ENCODE assay signal across 17 cellular contexts in the genomic region with DNA sequence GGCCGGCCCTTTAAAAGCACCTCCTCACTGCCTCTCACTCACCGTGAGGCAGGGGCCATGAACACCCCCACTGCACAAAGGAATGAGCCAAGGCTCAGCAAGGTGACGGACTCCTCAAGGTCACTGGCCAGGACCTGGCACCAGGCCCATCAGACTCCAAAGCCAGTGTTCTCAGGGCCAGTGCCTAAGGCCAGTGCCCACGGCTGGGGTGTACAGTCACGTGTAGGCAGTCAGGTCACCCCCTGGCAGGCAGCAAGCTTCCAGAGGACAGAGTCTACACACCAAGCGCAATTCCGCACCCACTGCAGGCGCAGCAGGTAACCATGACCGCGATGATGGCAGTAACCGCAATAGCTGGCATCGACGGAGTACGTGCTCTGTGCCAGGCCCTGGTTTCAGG. TPM values are rescaled to one million over a fixed set of nuclear protein-coding genes. Genes with fewer than 3 reads are reported as not detected.
DNase-seq lines count a peak whose midpoint lies in the region; ATAC-seq, FAIRE-seq and TF ChIP-seq lines count a peak whose summit lies in the region.
"Had no signal": no experiment of that assay in that cellular context is flagged by ENCODE, and none has a peak within 500 bp of the region (broad histone marks: within the 10 kb centered on the region; RNA-seq: fewer than 3 reads in every experiment).

No MANE protein-coding gene starts in this region.

- H3K9me3 ChIP-seq in H1 (ENCODE audit: insufficient read depth in 2 of 2, low read depth in 1 of 2, low read length in 1 of 2) = no peaks in the 10 kb centered on the region
- no peaks in the 10 kb centered on the region for H3K9me3 ChIP-seq in CD4-positive, alpha-beta T cell (ENCODE audit: control insufficient read depth, low read length)

- H3K23ac ChIP-seq in H1 (ENCODE audit: insufficient read length) = no peak overlapping the region

- no peak overlapping the region for H4K8ac ChIP-seq in H1 (ENCODE audit: extremely low read depth, insufficient read depth, low read length)

- H4K5ac ChIP-seq in H1 (ENCODE audit: insufficient read length, low read depth, low read length) = no peak overlapping the region

- no peaks in the 10 kb centered on the region for H3K79me1 ChIP-seq in H1 (ENCODE audit: low read depth, low read length)

- H2BK5ac ChIP-seq in H1 (ENCODE audit: low read depth, low read length) = peak overlapping the region; percentile 66; the same call in 1 of the 2 replicates

- intact Hi-C loops in CD4-positive, alpha-beta T cell (cut with DNase I, micrococcal nuclease) = no loop called here

- no peak overlapping the region for H3K14ac ChIP-seq in H1 (ENCODE audit: insufficient read length)

- no peak overlapping the region for H4K91ac ChIP-seq in H1 (replicated peaks; ENCODE audit: insufficient read length, low read length)

- 0 out of 2 replicates have a peak overlapping the region, but pooled peaks have one; percentile 20 for H2AK5ac ChIP-seq in H1 (ENCODE audit: low read depth, low read length)

- no peak overlapping the region for H3K56ac ChIP-seq in H1 (replicated peaks; ENCODE audit: insufficient read length, low read depth, low read length)

- no peak overlapping the region for H2BK20ac ChIP-seq in H1 (ENCODE audit: low read length)

- 0 out of 2 replicates have a peak overlapping the region, but pooled peaks have one; percentile 55 for H3K18ac ChIP-seq in H1 (ENCODE audit: extremely low read depth, low read length)

- POLR2A ChIA-PET in RWPE1 (lab: Yijun Ruan, JAX; ENCODE audit: low non-redundant PET) = no interaction called here
- POLR2A ChIA-PET in H1 (lab: Charles Lee; ENCODE audit: partially characterized antibody) = no interaction called here
- POLR2A ChIA-PET in CD4-positive, alpha-beta T cell (lab: Charles Lee) = no interaction called here

- no peak overlapping the region for H3K4me2 ChIP-seq in H1 (ENCODE audit: insufficient read depth in 1 of 2, low read depth in 2 of 2, low read length in 2 of 2)

- ATAC-seq in left lobe of liver (peak; percentile 90), HG02981 (IDR thresholded peaks at IDR 0.05; ENCODE audit: unreplicated experiment) (no peak), HG03432 (IDR thresholded peaks at IDR 0.05; ENCODE audit: unreplicated experiment) (no peak)
- no peak for ATAC-seq in CD4-positive, alpha-beta T cell (ENCODE audit: poor library complexity)

- peak overlapping the region; percentile 60; the same call in 1 of the 2 replicates for H2BK12ac ChIP-seq in H1 (ENCODE audit: low read depth, low read length)

- H3K27me3 ChIP-seq in H1 (replicated peaks in 1 of 4; ENCODE audit: control insufficient read depth in 3 of 4, extremely low read depth in 1 of 4, insufficient read depth in 3 of 4, low read length in 3 of 4) = no peaks in the 10 kb centered on the region
- peaks cover 13% of the 10 kb centered on the region for H3K27me3 ChIP-seq in CD4-positive, alpha-beta T cell (ENCODE audit: control insufficient read depth, insufficient read depth, low read length)

- 92% methylated on average over 13 of the region's 14 CpGs; no CpG with 5 or more reads in 1 of the 2 experiments for WGBS in H1 (ENCODE audit: extremely low coverage in 1 of 2, insufficient coverage in 1 of 2, insufficient read length in 1 of 2, insufficient replicate concordance in 2 of 2, low coverage in 1 of 2, low lambda C conversion rate in 2 of 2, missing lambda C conversion rate in 1 of 2), 2 experiments

- DNase-seq in RWPE1 (ENCODE audit: low spot score) (no peak), H1 (ENCODE audit: low read depth in 1 of 2, low spot score in 2 of 2) (no peak), left lobe of liver (ENCODE audit: low spot score) (peak; percentile 88), renal cortical epithelial cell (ENCODE audit: low read depth) (peak; percentile 28)
- no peak for DNase-seq in CD4-positive, alpha-beta T cell
- DNase-seq: COR-L47, H7, KG1, NCI-H1436, NCI-H2107, NCI-H2227 treated with DMSO at 0.1 percent for 48 hours, NCI-H524, SHP77 treated with DMSO at 0.1 percent for 48 hours had no signal

- H3K36me3 ChIP-seq in H1 (ENCODE audit: control insufficient read depth in 2 of 4, insufficient read depth in 4 of 4, low read length in 3 of 4) = no peaks in the 10 kb centered on the region; a peak in 1 of 8 replicates

- no peak for TF ChIP-seq POLR2A in H1 (IDR thresholded peaks at IDR 0.05; ENCODE audit: control extremely low read depth in 1 of 2, low read depth in 2 of 2, low read length in 2 of 2)

- no peak overlapping the region for H3K27ac Mint-ChIP-seq in CD4-positive, alpha-beta T cell
- H3K27ac Mint-ChIP-seq: CD14-positive monocyte had no signal

- H3K4me1 ChIP-seq in H1 (replicated peaks in 1 of 4; ENCODE audit: control insufficient read depth in 3 of 4, insufficient read depth in 4 of 4, low read length in 3 of 4) = peaks cover 0 to 5% (median 0%) of the 10 kb centered on the region in 4 experiments; a peak in 2 of 7 replicates

- no peaks in the 10 kb centered on the region for H3K9me3 Mint-ChIP-seq in CD4-positive, alpha-beta T cell
- H3K9me3 Mint-ChIP-seq: CD14-positive monocyte had no signal

- H3K4me1 Mint-ChIP-seq in CD4-positive, alpha-beta T cell (ENCODE audit: low read depth) = no peaks in the 10 kb centered on the region
- H3K4me1 Mint-ChIP-seq: CD14-positive monocyte had no signal

- TF ChIP-seq RAD21 in H1 (IDR thresholded peaks at IDR 0.05 in 1 of 2, conservative IDR thresholded peaks at IDR 0.05 in 1 of 2; ENCODE audit: low read depth in 2 of 2, low read length in 2 of 2) = no peak

- H3K4me3 Mint-ChIP-seq in CD4-positive, alpha-beta T cell = no peak overlapping the region
- H3K4me3 Mint-ChIP-seq: CD14-positive monocyte had no signal

- H2BK15ac ChIP-seq in H1 (ENCODE audit: low read length) = 0 out of 2 replicates have a peak overlapping the region, but pooled peaks have one; percentile 54

- H4K20me1 ChIP-seq in H1 (replicated peaks in 1 of 2; ENCODE audit: control insufficient read depth in 1 of 2, insufficient read depth in 2 of 2, low read length in 2 of 2) = no peaks in the 10 kb centered on the region

- H3K79me2 ChIP-seq in H1 (ENCODE audit: control insufficient read depth in 1 of 2, insufficient read depth in 2 of 2, low read length in 2 of 2) = no peaks in the 10 kb centered on the region

- no peaks in the 10 kb centered on the region for H3K36me3 Mint-ChIP-seq in CD4-positive, alpha-beta T cell (ENCODE audit: low read depth)
- H3K36me3 Mint-ChIP-seq: CD14-positive monocyte had no signal

- CTCF ChIA-PET in RWPE1 (lab: Yijun Ruan, JAX) = interaction anchor here (0.7 kb wide), 1 partner anchor 273 kb away, joined by 3 read pairs; no protein-coding TSS in a partner anchor
- CTCF ChIA-PET in H1 (lab: Charles Lee; ENCODE audit: partially characterized antibody) = interaction anchor here (1.4 to 1.8 kb wide), 2 partner anchors 19 to 46 kb away, joined by 3 to 5 read pairs; no protein-coding TSS in a partner anchor
- CTCF ChIA-PET in CD4-positive, alpha-beta T cell (lab: Charles Lee) = no interaction called here

- H3K9ac ChIP-seq in H1 (replicated peaks in 1 of 4; ENCODE audit: extremely low read depth in 1 of 4, low read depth in 3 of 4, low read length in 3 of 4) = no peak overlapping the region

- H3K23me2 ChIP-seq in H1 (ENCODE audit: low read depth, low read length) = no peaks in the 10 kb centered on the region; the same call in 1 of the 2 replicates

- no peak overlapping the region for H3K4ac ChIP-seq in H1 (replicated peaks; ENCODE audit: insufficient read length, low read depth, low read length)

- H2BK120ac ChIP-seq in H1 (replicated peaks; ENCODE audit: low read depth, low read length) = no peak overlapping the region

- no peak overlapping the region for H3K4me3 ChIP-seq in H1 (ENCODE audit: extremely low read depth in 1 of 4, insufficient read depth in 2 of 4, low read depth in 3 of 4, low read length in 4 of 4)

- peaks cover 28% of the 10 kb centered on the region for H3K27me3 Mint-ChIP-seq in CD4-positive, alpha-beta T cell

- no peak for TF ChIP-seq EP300 in H1 (IDR thresholded peaks at IDR 0.05; ENCODE audit: borderline replicate concordance in 1 of 2, low read depth in 2 of 2, low read length in 2 of 2)

- no peak for FAIRE-seq in H1 (lab: Jason Lieb, UNC)
- FAIRE-seq: GM19239 had no signal

- H2AFZ ChIP-seq in H1 (ENCODE audit: low read length) = no peak overlapping the region

- H3K27ac ChIP-seq in RWPE1 = peak overlapping the region; percentile 13; the same call in 1 of the 2 replicates
- no peak overlapping the region for H3K27ac ChIP-seq in H1 (ENCODE audit: low read depth, low read length)
- no peak overlapping the region for H3K27ac ChIP-seq in CD4-positive, alpha-beta T cell (ENCODE audit: low read depth, low read length)

- TF ChIP-seq CTCF in RWPE1 (conservative IDR thresholded peaks at IDR 0.05; ENCODE audit: low read depth) (no peak), H1 (IDR thresholded peaks at IDR 0.05; ENCODE audit: control extremely low read depth in 1 of 3, insufficient read depth in 1 of 3, low read depth in 1 of 3, low read length in 3 of 3) (no peak)
- no peak for TF ChIP-seq CTCF in CD4-positive, alpha-beta T cell (IDR thresholded peaks at IDR 0.05)

TF ChIP-seq in H1, 55 proteins besides CTCF, POLR2A, EP300 and RAD21 (continues in another document):
- TF ChIP-seq, protein P1, sequence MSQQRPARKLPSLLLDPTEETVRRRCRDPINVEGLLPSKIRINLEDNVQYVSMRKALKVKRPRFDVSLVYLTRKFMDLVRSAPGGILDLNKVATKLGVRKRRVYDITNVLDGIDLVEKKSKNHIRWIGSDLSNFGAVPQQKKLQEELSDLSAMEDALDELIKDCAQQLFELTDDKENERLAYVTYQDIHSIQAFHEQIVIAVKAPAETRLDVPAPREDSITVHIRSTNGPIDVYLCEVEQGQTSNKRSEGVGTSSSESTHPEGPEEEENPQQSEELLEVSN (IDR thresholded peaks at IDR 0.05) = no peak
- no peak for TF ChIP-seq CEBPB (IDR thresholded peaks at IDR 0.05; ENCODE audit: low read depth, low read length)
- no peak for TF ChIP-seq BACH1 (IDR thresholded peaks at IDR 0.05; ENCODE audit: low read length)
- TF ChIP-seq SIX5 (IDR thresholded peaks at IDR 0.05; ENCODE audit: low read depth, low read length) = no peak
- TF ChIP-seq SAP30 (IDR thresholded peaks at IDR 0.05; ENCODE audit: insufficient read depth, insufficient replicate concordance, low read length) = no peak
- no peak for TF ChIP-seq HDAC6 (IDR thresholded peaks at IDR 0.05; ENCODE audit: low read depth, low read length)
- no peak for TF ChIP-seq SP2 (IDR thresholded peaks at IDR 0.05; ENCODE audit: low read length)

RNA-seq across cellular contexts. Expression of a gene that starts 27.2 kb away (rescaled TPM):
- 7.8 and 8.4 TPM in 2 replicates for total RNA-seq in H1 (2021; fragmentation: NEBNext Ultra II Directional; extraction: Animal tissue kit (Norgen Biotek cat#: 25700))
- 8.4 and 9.9 TPM in 2 replicates for polyA plus RNA-seq in H1 (2011; rRNA removed)
- 8.0 TPM for polyA plus RNA-seq in H1 (2011; cell fraction: cytosol; rRNA removed)
- polyA plus RNA-seq in H1 (2011; cell fraction: nucleus; rRNA removed) = 26.1 TPM
- 6.9 to 9.7 TPM (median 8.3 TPM) in 4 replicates for polyA plus RNA-seq in H1 (2012, experiment 1 of 2)
- 7.0 TPM for polyA plus RNA-seq in H1 (2012, experiment 2 of 2)
- 5.6 TPM for polyA plus RNA-seq in H1 (2013, experiment 1 of 2)
- 6.1 TPM for polyA plus RNA-seq in H1 (2013, experiment 2 of 2)
- polyA minus RNA-seq in H1 (2011; rRNA and poly(A)+ RNA removed) = 7.7 and 11.9 TPM in 2 replicates
- polyA minus RNA-seq in H1 (2011; cell fraction: cytosol; rRNA and poly(A)+ RNA removed) = 4.9 TPM
- 6.0 TPM for polyA minus RNA-seq in H1 (2011; cell fraction: nucleus; rRNA and poly(A)+ RNA removed)
- total RNA-seq in left lobe of liver (10.8 TPM), renal cortical epithelial cell (0.87 and 23.5 TPM in 2 replicates)
- under 1 TPM; 0.20 to 0.44 TPM for total RNA-seq in CD4-positive, alpha-beta T cell
- polyA plus RNA-seq: CD14-positive monocyte had no signal

Comparison
In these comparisons a context has a peak if more than half of its experiments do, and no peak if none do; other contexts are left out.
1. DNase-seq: peak in left lobe of liver (single experiment) and renal cortical epithelial cell (single experiment); none in RWPE1 (single experiment), H1 (0 of 2) and CD4-positive, alpha-beta T cell (0 of 10).